1 cellular context compared by ENCODE assay signal in genomic region chr13:100214886-100215285, GRCh38.
TF ChIP-seq lines count a peak whose summit lies in the region.

No MANE protein-coding gene starts in this region.

TF ChIP-seq in SK-N-SH, 30 proteins besides CTCF, POLR2A, EP300 and RAD21 (continued from another document):
- TF ChIP-seq REST (IDR thresholded peaks at IDR 0.05; ENCODE audit: low read depth, low read length) (no peak), ELF1 (IDR thresholded peaks at IDR 0.05) (no peak), SMC3 (IDR thresholded peaks at IDR 0.05; ENCODE audit: low read depth, low read length) (no peak), POLR2AphosphoS5 (IDR thresholded peaks at IDR 0.05; ENCODE audit: low read depth, low read length) (peak; percentile 27; the same call in 1 of the 2 replicates), CHD2 (IDR thresholded peaks at IDR 0.05; ENCODE audit: low read length, partially characterized antibody) (no peak), IRF3 (IDR thresholded peaks at IDR 0.05; ENCODE audit: low read depth, low read length) (no peak), GABPA (IDR thresholded peaks at IDR 0.05; ENCODE audit: low read depth) (no peak), MEF2A (IDR thresholded peaks at IDR 0.05; ENCODE audit: borderline replicate concordance, low read depth) (no peak), EZH2phosphoT487 (IDR thresholded peaks at IDR 0.05; ENCODE audit: borderline replicate concordance, low read depth) (no peak), JUND (IDR thresholded peaks at IDR 0.05) (peak; percentile 76), NRF1 (IDR thresholded peaks at IDR 0.05; ENCODE audit: low read depth, low read length) (no peak)
